Comparison of ENCODE assay signal across 21 cellular contexts in genomic region chr4:41121906-41122305, GRCh38.
DNase-seq lines count a peak whose midpoint lies in the region; ATAC-seq and TF ChIP-seq lines count a peak whose summit lies in the region.
"Had no signal": no experiment of that assay in that cellular context is flagged by ENCODE, and none has a peak within 500 bp of the region (broad histone marks: within the 10 kb centered on the region; RNA-seq: fewer than 3 reads in every experiment).

No MANE protein-coding gene starts in this region.

- H3K27ac ChIP-seq in esophagus muscularis mucosa (replicated peaks in 1 of 4): peak overlapping the region; percentile 67 to 80 (median 75)
- peak overlapping the region; percentile 89 to 91 (median 89) for H3K27ac ChIP-seq in thyroid gland
- H3K27ac ChIP-seq in gastrocnemius medialis: no peak overlapping the region
- H3K27ac ChIP-seq: A549, SK-N-MC had no signal

- H3K4me3 Mint-ChIP-seq in Caco-2 (ENCODE audit: unreplicated experiment) (no peak overlapping the region), WTC11 (no peak overlapping the region)
- H3K4me3 Mint-ChIP-seq: CD4-positive, alpha-beta T cell; IgD-negative memory B cell had no signal

- H3K4me1 ChIP-seq in Caco-2: peaks cover 70% of the 10 kb centered on the region
- peaks cover 0 to 59% (median 56%) of the 10 kb centered on the region in 4 donors for H3K4me1 ChIP-seq in esophagus muscularis mucosa
- peaks cover 79 to 94% of the 10 kb centered on the region in 2 donors for H3K4me1 ChIP-seq in thyroid gland
- H3K4me1 ChIP-seq in gastrocnemius medialis: peaks cover 25% of the 10 kb centered on the region in 2 donors
- H3K4me1 ChIP-seq: BE2C had no signal

- H3K4me3 ChIP-seq in Caco-2 (ENCODE audit: low read depth, low read length) (no peak overlapping the region), esophagus muscularis mucosa (no peak overlapping the region), thyroid gland (replicated peaks in 1 of 3) (no peak overlapping the region), gastrocnemius medialis (no peak overlapping the region)
- H3K4me3 ChIP-seq: A549, GM12878, SK-N-MC had no signal

- no peak for ATAC-seq in WTC11
- ATAC-seq in gastrocnemius medialis: no peak
- no peak for ATAC-seq in GM18519 (IDR thresholded peaks at IDR 0.05; ENCODE audit: low FRiP score, unreplicated experiment)
- no peak for ATAC-seq in GM19452 (IDR thresholded peaks at IDR 0.05; ENCODE audit: unreplicated experiment)
- ATAC-seq: A549, GM12878 had no signal

- TF ChIP-seq POLR2A in esophagus muscularis mucosa (IDR thresholded peaks at IDR 0.05; ENCODE audit: low read depth): no peak
- no peak for TF ChIP-seq POLR2A in thyroid gland (IDR thresholded peaks at IDR 0.05)
- no peak for TF ChIP-seq POLR2A in gastrocnemius medialis (IDR thresholded peaks at IDR 0.05)

- H3K27ac Mint-ChIP-seq in Caco-2 (ENCODE audit: unreplicated experiment) (peak overlapping the region; percentile 96), WTC11 (peak overlapping the region; percentile 37; the same call in 1 of the 2 replicates)
- H3K27ac Mint-ChIP-seq: CD4-positive, alpha-beta T cell; IgD-negative memory B cell had no signal

- BruUV-seq in Caco-2 (replicated peaks; lab: Mats Ljungman, UMichigan): no TSS peak

- peaks cover 2% of the 10 kb centered on the region; the same call in 1 of the 2 replicates for H3K36me3 ChIP-seq in Caco-2 (ENCODE audit: control insufficient read depth, insufficient read depth, low read length)
- H3K36me3 ChIP-seq in esophagus muscularis mucosa: no peaks in the 10 kb centered on the region
- H3K36me3 ChIP-seq in thyroid gland: no peaks in the 10 kb centered on the region
- H3K36me3 ChIP-seq in gastrocnemius medialis: no peaks in the 10 kb centered on the region
- H3K36me3 ChIP-seq: BE2C had no signal

- no peaks in the 10 kb centered on the region for H3K9me3 Mint-ChIP-seq in Caco-2 (ENCODE audit: unreplicated experiment)
- H3K9me3 Mint-ChIP-seq in WTC11: no peaks in the 10 kb centered on the region
- H3K9me3 Mint-ChIP-seq: CD4-positive, alpha-beta T cell had no signal

- TF ChIP-seq EP300 in esophagus muscularis mucosa (IDR thresholded peaks at IDR 0.05): no peak

- intact Hi-C loops in Caco-2 (cut with micrococcal nuclease; ENCODE audit: unreplicated experiment) (no loop called here), esophagus muscularis mucosa (cut with DNase I) (no loop called here), thyroid gland (cut with DNase I) (loop anchor here (10.0 kb wide), 1 partner anchor 83 kb away; no protein-coding TSS in a partner anchor), gastrocnemius medialis (cut with DNase I; ENCODE audit: low total_unique reads) (loop anchor here (5.0 kb wide), 1 partner anchor 90 kb away; the partner anchor contains the start of gene APBB2)

- POLR2A ChIA-PET in Caco-2 (lab: Charles Lee): no interaction called here
- POLR2A ChIA-PET in WTC11 (lab: Charles Lee): no interaction called here

- H3K27me3 Mint-ChIP-seq in Caco-2 (ENCODE audit: insufficient read depth, unreplicated experiment) (no peaks in the 10 kb centered on the region), WTC11 (ENCODE audit: low read depth) (no peaks in the 10 kb centered on the region)
- H3K27me3 Mint-ChIP-seq: IgD-negative memory B cell had no signal

- 90% methylated on average over 2 of the region's 2 CpGs for WGBS in esophagus muscularis mucosa
- 73 to 79% methylated on average over 2 of the region's 2 CpGs for WGBS in thyroid gland, 2 donors

- TF ChIP-seq CTCF in Caco-2 (IDR thresholded peaks at IDR 0.05; ENCODE audit: insufficient read depth in 1 of 2, low read depth in 1 of 2, low read length in 1 of 2, severe bottlenecking in 1 of 2, unreplicated experiment in 1 of 2) (no peak), WTC11 (IDR thresholded peaks at IDR 0.05) (no peak), esophagus muscularis mucosa (IDR thresholded peaks at IDR 0.05) (no peak), thyroid gland (IDR thresholded peaks at IDR 0.05) (no peak), gastrocnemius medialis (IDR thresholded peaks at IDR 0.05 in 4 of 5, conservative IDR thresholded peaks at IDR 0.05 in 1 of 5) (no peak)

- H3K9me3 ChIP-seq in Caco-2: no peaks in the 10 kb centered on the region
- no peaks in the 10 kb centered on the region for H3K9me3 ChIP-seq in esophagus muscularis mucosa
- H3K9me3 ChIP-seq in thyroid gland: no peaks in the 10 kb centered on the region
- H3K9me3 ChIP-seq in gastrocnemius medialis: no peaks in the 10 kb centered on the region
- H3K9me3 ChIP-seq: A549, BE2C had no signal

- DNase-seq in Caco-2 (no peak), WTC11 (ENCODE audit: low spot score) (no peak), esophagus muscularis mucosa (ENCODE audit: extremely low spot score) (no peak), thyroid gland (no peak), gastrocnemius medialis (no peak)
- DNase-seq: BE2C; CD4-positive, alpha-beta T cell; DND-41; GOT3; NCI-H1694 treated with DMSO at 0.1 percent for 48 hours; NCI-H2081 treated with DMSO at 0.1 percent for 48 hours; NCI-H446; OCI-M1; SHP77; SW 1271 had no signal

- in situ Hi-C loops in gastrocnemius medialis (cut with MboI; ENCODE audit: low sequenced_read_pairs in 4 of 4): no loop called here

- H3K36me3 Mint-ChIP-seq in Caco-2 (ENCODE audit: insufficient read depth, unreplicated experiment) (peaks cover 50% of the 10 kb centered on the region), WTC11 (0 out of 2 replicates have a peak, but pooled peaks cover under 1% of the 10 kb centered on the region)
- H3K36me3 Mint-ChIP-seq: IgD-negative memory B cell had no signal

- CTCF ChIA-PET in Caco-2 (lab: Charles Lee): interaction anchor here (0.6 kb wide), 1 partner anchor 25 kb away, joined by 4 read pairs; no protein-coding TSS in a partner anchor
- CTCF ChIA-PET in WTC11 (lab: Charles Lee): interaction anchor here (1.3 to 2.0 kb wide), 4 partner anchors 90 to 214 kb away, joined by 3 to 7 read pairs (median 4); partner anchors contain the start of gene APBB2

- H3K4me1 Mint-ChIP-seq in Caco-2 (ENCODE audit: low read depth, unreplicated experiment) (peaks cover 28% of the 10 kb centered on the region), WTC11 (peaks cover 52% of the 10 kb centered on the region)
- H3K4me1 Mint-ChIP-seq: IgD-negative memory B cell had no signal

- H3K27me3 ChIP-seq in Caco-2 (replicated peaks; ENCODE audit: control insufficient read depth, insufficient read depth, low read length): no peaks in the 10 kb centered on the region
- H3K27me3 ChIP-seq in esophagus muscularis mucosa: no peaks in the 10 kb centered on the region
- no peaks in the 10 kb centered on the region for H3K27me3 ChIP-seq in thyroid gland
- H3K27me3 ChIP-seq in gastrocnemius medialis: no peaks in the 10 kb centered on the region
- H3K27me3 ChIP-seq: BE2C had no signal

TF ChIP-seq in WTC11, 78 proteins besides CTCF, POLR2A, EP300 and RAD21:
- TF ChIP-seq HMGXB4 (CRISPR knock-in tag; IDR thresholded peaks at IDR 0.05): no peak
- TF ChIP-seq SOX15 (CRISPR knock-in tag; IDR thresholded peaks at IDR 0.05): no peak
- TF ChIP-seq NR1H2 (CRISPR knock-in tag; IDR thresholded peaks at IDR 0.05): no peak
- TF ChIP-seq ESRRA (CRISPR knock-in tag; IDR thresholded peaks at IDR 0.05; ENCODE audit: borderline replicate concordance): no peak
- TF ChIP-seq ZNF512 (CRISPR knock-in tag; IDR thresholded peaks at IDR 0.05; ENCODE audit: borderline replicate concordance): no peak
- no peak for TF ChIP-seq TEAD4 (CRISPR knock-in tag; IDR thresholded peaks at IDR 0.05)
- TF ChIP-seq ZNF425 (CRISPR knock-in tag; conservative IDR thresholded peaks at IDR 0.05): no peak
TF ChIP-seq in WTC11: peak in this region for 0.

Comparison
In these comparisons a context has a peak if more than half of its experiments do, and no peak if none do; other contexts are left out.
1. H3K27ac ChIP-seq: peak in esophagus muscularis mucosa (4 of 4) and thyroid gland (3 of 3); none in gastrocnemius medialis (0 of 4).
2. intact Hi-C loops: an anchor here in thyroid gland (10.0 kb wide) and gastrocnemius medialis (5.0 kb wide); none called in Caco-2 and esophagus muscularis mucosa.